Comparison of ENCODE assay signal across 34 cellular contexts in the genomic region with DNA sequence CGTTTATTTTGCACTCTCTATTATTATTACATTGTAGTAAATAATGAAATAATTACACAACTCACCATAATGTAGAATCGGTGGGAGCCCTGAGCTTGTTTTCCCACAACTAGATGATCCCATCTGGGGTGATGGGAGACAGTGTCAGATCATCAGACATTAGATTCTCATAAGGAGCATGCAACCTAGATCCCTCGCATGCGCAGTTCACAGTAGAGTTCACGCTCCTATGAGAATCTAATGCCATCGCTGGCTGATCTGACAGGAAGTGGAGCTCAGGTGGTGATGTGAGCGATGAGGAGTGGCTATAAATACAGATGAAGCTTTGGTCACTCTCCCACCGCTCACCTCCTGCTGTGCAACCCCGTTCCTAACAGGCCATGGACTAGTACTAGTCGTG.
"Had no signal": no experiment of that assay in that cellular context is flagged by ENCODE, and none has a peak within 500 bp of the region (broad histone marks: within the 10 kb centered on the region; RNA-seq: fewer than 3 reads in every experiment).

No MANE protein-coding gene starts in this region.

- H3K4me1 ChIP-seq: adrenal gland, breast epithelium had no signal

- FAIRE-seq: astrocyte, bronchial epithelial cell had no signal

- H3K27me3 ChIP-seq: adrenal gland, ascending aorta, body of pancreas, brain microvascular endothelial cell, breast epithelium, cardiac muscle cell had no signal

- H3K4me3 ChIP-seq: adrenal gland, ascending aorta, body of pancreas, breast epithelium, cardiac muscle cell had no signal

- ATAC-seq: activated naive CD4-positive, alpha-beta T cell treated with anti-CD3 and anti-CD28 coated beads, Interleukin-2, amount 50 U/mL, for 72 hours; activated naive CD8-positive, alpha-beta T cell treated with anti-CD3 and anti-CD28 coated beads, Interleukin-2, amount 50 U/mL, for 24 hours; activated T-cell treated with anti-CD3 and anti-CD28 coated beads, Interleukin-2, amount 50 U/mL, for 4 hours; activated T-cell treated with anti-CD3 and anti-CD28 coated beads, Interleukin-2, amount 50 U/mL, for 72 hours; activated T-helper 17 cell treated with anti-CD3 and anti-CD28 coated beads, Interleukin-2, amount 50 U/mL, for 72 hours had no signal

- DNase-seq: activated effector memory CD4-positive, alpha-beta T cell treated with anti-CD3 and anti-CD28 coated beads, Interleukin-2, amount 50 U/mL, for 16 hours; activated effector memory CD4-positive, alpha-beta T cell treated with Interleukin-2 at 50 U/mL for 16 hours; activated gamma-delta T cell; activated gamma-delta T cell treated with Interleukin-2 at 50 U/mL for 16 hours; activated naive CD4-positive, alpha-beta T cell; activated naive CD4-positive, alpha-beta T cell treated with anti-CD3 and anti-CD28 coated beads for 36 hours; activated naive CD4-positive, alpha-beta T cell treated with anti-CD3 and anti-CD28 coated beads, Interleukin-2, amount 10 ng/mL, durations not matched to agents 7 days and 5 days; activated naive CD4-positive, alpha-beta T cell treated with anti-CD3 and anti-CD28 coated beads, Interleukin-2, amount 50 U/mL, for 16 hours; activated naive CD4-positive, alpha-beta T cell treated with Interleukin-2 at 50 U/mL for 16 hours; activated naive CD8-positive, alpha-beta T cell treated with anti-CD3 and anti-CD28 coated beads for 36 hours; activated naive CD8-positive, alpha-beta T cell treated with anti-CD3 and anti-CD28 coated beads, Interleukin-2, amount 10 ng/mL, durations not matched to agents 7 days and 5 days; activated naive CD8-positive, alpha-beta T cell treated with anti-CD3 and anti-CD28 coated beads, Interleukin-2, amount 50 U/mL, for 24 hours; activated T-cell treated with anti-CD3 and anti-CD28 coated beads, Interleukin-2, amount 50 U/mL, for 1 hour; activated T-cell treated with anti-CD3 and anti-CD28 coated beads, Interleukin-2, amount 50 U/mL, for 24 hours; activated T-cell treated with anti-CD3 and anti-CD28 coated beads, Interleukin-2, amount 50 U/mL, for 4 hours; activated T-cell treated with anti-CD3 and anti-CD28 coated beads, Interleukin-2, amount 50 U/mL, for 48 hours; activated T-cell treated with anti-CD3 and anti-CD28 coated beads, Interleukin-2, amount 50 U/mL, for 72 hours; adrenal gland; amniotic stem cell; amygdala; anterior cingulate cortex; aorta; brain microvascular endothelial cell; caudate nucleus; central memory CD4-positive, alpha-beta T cell; cerebellar nuclear complex had no signal

- H3K9me3 ChIP-seq: adrenal gland, ascending aorta, body of pancreas, breast epithelium had no signal

- H3K27ac ChIP-seq: adrenal gland, ascending aorta, body of pancreas, brain microvascular endothelial cell, breast epithelium, cardiac muscle cell had no signal

- H3K36me3 ChIP-seq: adrenal gland, ascending aorta, brain microvascular endothelial cell, breast epithelium, cardiac muscle cell had no signal
